1 cellular context compared by ENCODE assay signal in the genomic region with DNA sequence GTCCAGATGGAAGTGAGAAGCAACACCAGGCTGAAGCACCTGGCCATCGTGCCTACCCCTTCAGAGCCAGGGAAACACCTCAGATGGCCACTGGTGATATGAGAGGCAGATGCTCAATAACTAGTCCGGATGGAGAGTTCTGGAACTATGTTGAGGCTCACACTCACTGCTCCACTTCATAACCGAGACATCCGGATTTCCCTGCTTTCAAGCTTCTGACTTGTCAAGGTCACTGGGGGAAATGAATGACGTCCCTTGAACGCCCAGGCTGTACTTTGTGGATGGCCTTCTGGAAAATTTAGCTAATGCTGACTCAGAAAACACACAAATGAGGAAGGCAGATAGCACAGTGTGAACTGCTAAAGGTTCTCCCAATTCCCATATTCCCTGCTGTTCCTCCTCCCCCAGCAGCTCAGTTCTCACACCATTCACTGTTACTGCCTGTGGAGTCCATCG.
TF ChIP-seq lines count a peak whose summit lies in the region.

A gene with protein sequence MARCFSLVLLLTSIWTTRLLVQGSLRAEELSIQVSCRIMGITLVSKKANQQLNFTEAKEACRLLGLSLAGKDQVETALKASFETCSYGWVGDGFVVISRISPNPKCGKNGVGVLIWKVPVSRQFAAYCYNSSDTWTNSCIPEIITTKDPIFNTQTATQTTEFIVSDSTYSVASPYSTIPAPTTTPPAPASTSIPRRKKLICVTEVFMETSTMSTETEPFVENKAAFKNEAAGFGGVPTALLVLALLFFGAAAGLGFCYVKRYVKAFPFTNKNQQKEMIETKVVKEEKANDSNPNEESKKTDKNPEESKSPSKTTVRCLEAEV (minus strand): TSS at position 180 of the 456 bp plus-strand sequence. CDS start 133 bp downstream, at position 47.

TF ChIP-seq in K562, 482 proteins besides CTCF, POLR2A, EP300 and RAD21 (continued from another document):
- TF ChIP-seq MAFK (IDR thresholded peaks at IDR 0.05; ENCODE audit: low read length) (peak; percentile 51; the same call in 1 of the 2 replicates), CHD1 (IDR thresholded peaks at IDR 0.05; ENCODE audit: low read length) (no peak), ZNF316 (IDR thresholded peaks at IDR 0.05) (peak; percentile 78), C11orf30 (IDR thresholded peaks at IDR 0.05; ENCODE audit: low read depth) (peak; percentile 77; the same call in 1 of the 2 replicates), ARID1B (IDR thresholded peaks at IDR 0.05) (peak; percentile 40; the same call in 1 of the 2 replicates), MEIS2 (IDR thresholded peaks at IDR 0.05; ENCODE audit: partially characterized antibody) (peak; percentile 46), NFE2 (IDR thresholded peaks at IDR 0.05; ENCODE audit: low read depth) (0 out of 2 replicates have a peak, but pooled peaks have one; percentile 9), KAT2B (IDR thresholded peaks at IDR 0.05; ENCODE audit: low read depth, low read length) (no peak), JUND (IDR thresholded peaks at IDR 0.05; ENCODE audit: borderline replicate concordance, low read depth, low read length) (peak; percentile 9; the same call in 1 of the 2 replicates), JUND (tag; IDR thresholded peaks at IDR 0.05; ENCODE audit: borderline replicate concordance, low read depth, low read length) (peak; percentile 59; the same call in 2 of the 3 replicates), PHTF2 (CRISPR knock-in tag; IDR thresholded peaks at IDR 0.05) (no peak), SPI1 (IDR thresholded peaks at IDR 0.05; ENCODE audit: borderline replicate concordance, low read depth, low read length) (peak; percentile 71; the same call in 1 of the 2 replicates), DACH1 (IDR thresholded peaks at IDR 0.05; ENCODE audit: partially characterized antibody) (no peak), U2AF1 (optimal IDR thresholded peaks at IDR 0.05; ENCODE audit: low read depth, low read length) (no peak), ZNF165 (CRISPR knock-in tag; IDR thresholded peaks at IDR 0.05; ENCODE audit: borderline replicate concordance) (no peak), L3MBTL2 (IDR thresholded peaks at IDR 0.05) (0 out of 2 replicates have a peak, but pooled peaks have one; percentile 23), ESRRA (IDR thresholded peaks at IDR 0.05; ENCODE audit: borderline replicate concordance, low read depth) (peak; percentile 85), CBFA2T3 (IDR thresholded peaks at IDR 0.05) (peak; percentile 15; the same call in 1 of the 2 replicates), ZNF143 (CRISPR knock-in tag; IDR thresholded peaks at IDR 0.05) (no peak), CTBP1 (IDR thresholded peaks at IDR 0.05; ENCODE audit: borderline replicate concordance) (peak; percentile 44; the same call in 1 of the 2 replicates), XRCC4 (IDR thresholded peaks at IDR 0.05; ENCODE audit: extremely low read depth, insufficient read depth, insufficient read length) (no peak), ZNF224 (CRISPR knock-in tag; IDR thresholded peaks at IDR 0.05) (no peak), MAFG (tag; conservative IDR thresholded peaks at IDR 0.05) (0 out of 2 replicates have a peak, but pooled peaks have one; percentile 11), ZNF274 (IDR thresholded peaks at IDR 0.05; ENCODE audit: borderline replicate concordance, low read depth, low read length) (no peak), TRIM28 (IDR thresholded peaks at IDR 0.05) (no peak), FOSL1 (tag; conservative IDR thresholded peaks at IDR 0.05) (peak; percentile 75), ATF7 (IDR thresholded peaks at IDR 0.05) (peak; percentile 30; the same call in 1 of the 2 replicates), ZNF384 (IDR thresholded peaks at IDR 0.05; ENCODE audit: low read depth, low read length) (no peak), POLR2H (tag; IDR thresholded peaks at IDR 0.05; ENCODE audit: low read depth) (no peak)
- TF ChIP-seq, protein P1, sequence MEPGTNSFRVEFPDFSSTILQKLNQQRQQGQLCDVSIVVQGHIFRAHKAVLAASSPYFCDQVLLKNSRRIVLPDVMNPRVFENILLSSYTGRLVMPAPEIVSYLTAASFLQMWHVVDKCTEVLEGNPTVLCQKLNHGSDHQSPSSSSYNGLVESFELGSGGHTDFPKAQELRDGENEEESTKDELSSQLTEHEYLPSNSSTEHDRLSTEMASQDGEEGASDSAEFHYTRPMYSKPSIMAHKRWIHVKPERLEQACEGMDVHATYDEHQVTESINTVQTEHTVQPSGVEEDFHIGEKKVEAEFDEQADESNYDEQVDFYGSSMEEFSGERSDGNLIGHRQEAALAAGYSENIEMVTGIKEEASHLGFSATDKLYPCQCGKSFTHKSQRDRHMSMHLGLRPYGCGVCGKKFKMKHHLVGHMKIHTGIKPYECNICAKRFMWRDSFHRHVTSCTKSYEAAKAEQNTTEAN (CRISPR knock-in tag; IDR thresholded peaks at IDR 0.05) = no peak
- TF ChIP-seq, protein P2, sequence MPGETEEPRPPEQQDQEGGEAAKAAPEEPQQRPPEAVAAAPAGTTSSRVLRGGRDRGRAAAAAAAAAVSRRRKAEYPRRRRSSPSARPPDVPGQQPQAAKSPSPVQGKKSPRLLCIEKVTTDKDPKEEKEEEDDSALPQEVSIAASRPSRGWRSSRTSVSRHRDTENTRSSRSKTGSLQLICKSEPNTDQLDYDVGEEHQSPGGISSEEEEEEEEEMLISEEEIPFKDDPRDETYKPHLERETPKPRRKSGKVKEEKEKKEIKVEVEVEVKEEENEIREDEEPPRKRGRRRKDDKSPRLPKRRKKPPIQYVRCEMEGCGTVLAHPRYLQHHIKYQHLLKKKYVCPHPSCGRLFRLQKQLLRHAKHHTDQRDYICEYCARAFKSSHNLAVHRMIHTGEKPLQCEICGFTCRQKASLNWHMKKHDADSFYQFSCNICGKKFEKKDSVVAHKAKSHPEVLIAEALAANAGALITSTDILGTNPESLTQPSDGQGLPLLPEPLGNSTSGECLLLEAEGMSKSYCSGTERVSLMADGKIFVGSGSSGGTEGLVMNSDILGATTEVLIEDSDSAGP (CRISPR knock-in tag; IDR thresholded peaks at IDR 0.05) = no peak
- TF ChIP-seq, protein P3, sequence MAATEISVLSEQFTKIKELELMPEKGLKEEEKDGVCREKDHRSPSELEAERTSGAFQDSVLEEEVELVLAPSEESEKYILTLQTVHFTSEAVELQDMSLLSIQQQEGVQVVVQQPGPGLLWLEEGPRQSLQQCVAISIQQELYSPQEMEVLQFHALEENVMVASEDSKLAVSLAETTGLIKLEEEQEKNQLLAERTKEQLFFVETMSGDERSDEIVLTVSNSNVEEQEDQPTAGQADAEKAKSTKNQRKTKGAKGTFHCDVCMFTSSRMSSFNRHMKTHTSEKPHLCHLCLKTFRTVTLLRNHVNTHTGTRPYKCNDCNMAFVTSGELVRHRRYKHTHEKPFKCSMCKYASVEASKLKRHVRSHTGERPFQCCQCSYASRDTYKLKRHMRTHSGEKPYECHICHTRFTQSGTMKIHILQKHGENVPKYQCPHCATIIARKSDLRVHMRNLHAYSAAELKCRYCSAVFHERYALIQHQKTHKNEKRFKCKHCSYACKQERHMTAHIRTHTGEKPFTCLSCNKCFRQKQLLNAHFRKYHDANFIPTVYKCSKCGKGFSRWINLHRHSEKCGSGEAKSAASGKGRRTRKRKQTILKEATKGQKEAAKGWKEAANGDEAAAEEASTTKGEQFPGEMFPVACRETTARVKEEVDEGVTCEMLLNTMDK (IDR thresholded peaks at IDR 0.05; ENCODE audit: borderline replicate concordance, insufficient read depth, low read depth, low read length, poor library complexity, severe bottlenecking) = no peak
- TF ChIP-seq, protein P4, sequence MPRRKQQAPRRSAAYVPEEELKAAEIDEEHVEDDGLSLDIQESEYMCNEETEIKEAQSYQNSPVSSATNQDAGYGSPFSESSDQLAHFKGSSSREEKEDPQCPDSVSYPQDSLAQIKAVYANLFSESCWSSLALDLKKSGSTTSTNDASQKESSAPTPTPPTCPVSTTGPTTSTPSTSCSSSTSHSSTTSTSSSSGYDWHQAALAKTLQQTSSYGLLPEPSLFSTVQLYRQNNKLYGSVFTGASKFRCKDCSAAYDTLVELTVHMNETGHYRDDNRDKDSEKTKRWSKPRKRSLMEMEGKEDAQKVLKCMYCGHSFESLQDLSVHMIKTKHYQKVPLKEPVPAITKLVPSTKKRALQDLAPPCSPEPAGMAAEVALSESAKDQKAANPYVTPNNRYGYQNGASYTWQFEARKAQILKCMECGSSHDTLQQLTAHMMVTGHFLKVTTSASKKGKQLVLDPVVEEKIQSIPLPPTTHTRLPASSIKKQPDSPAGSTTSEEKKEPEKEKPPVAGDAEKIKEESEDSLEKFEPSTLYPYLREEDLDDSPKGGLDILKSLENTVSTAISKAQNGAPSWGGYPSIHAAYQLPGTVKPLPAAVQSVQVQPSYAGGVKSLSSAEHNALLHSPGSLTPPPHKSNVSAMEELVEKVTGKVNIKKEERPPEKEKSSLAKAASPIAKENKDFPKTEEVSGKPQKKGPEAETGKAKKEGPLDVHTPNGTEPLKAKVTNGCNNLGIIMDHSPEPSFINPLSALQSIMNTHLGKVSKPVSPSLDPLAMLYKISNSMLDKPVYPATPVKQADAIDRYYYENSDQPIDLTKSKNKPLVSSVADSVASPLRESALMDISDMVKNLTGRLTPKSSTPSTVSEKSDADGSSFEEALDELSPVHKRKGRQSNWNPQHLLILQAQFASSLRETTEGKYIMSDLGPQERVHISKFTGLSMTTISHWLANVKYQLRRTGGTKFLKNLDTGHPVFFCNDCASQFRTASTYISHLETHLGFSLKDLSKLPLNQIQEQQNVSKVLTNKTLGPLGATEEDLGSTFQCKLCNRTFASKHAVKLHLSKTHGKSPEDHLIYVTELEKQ (CRISPR knock-in tag; IDR thresholded peaks at IDR 0.05) = no peak
- TF ChIP-seq, protein P5, sequence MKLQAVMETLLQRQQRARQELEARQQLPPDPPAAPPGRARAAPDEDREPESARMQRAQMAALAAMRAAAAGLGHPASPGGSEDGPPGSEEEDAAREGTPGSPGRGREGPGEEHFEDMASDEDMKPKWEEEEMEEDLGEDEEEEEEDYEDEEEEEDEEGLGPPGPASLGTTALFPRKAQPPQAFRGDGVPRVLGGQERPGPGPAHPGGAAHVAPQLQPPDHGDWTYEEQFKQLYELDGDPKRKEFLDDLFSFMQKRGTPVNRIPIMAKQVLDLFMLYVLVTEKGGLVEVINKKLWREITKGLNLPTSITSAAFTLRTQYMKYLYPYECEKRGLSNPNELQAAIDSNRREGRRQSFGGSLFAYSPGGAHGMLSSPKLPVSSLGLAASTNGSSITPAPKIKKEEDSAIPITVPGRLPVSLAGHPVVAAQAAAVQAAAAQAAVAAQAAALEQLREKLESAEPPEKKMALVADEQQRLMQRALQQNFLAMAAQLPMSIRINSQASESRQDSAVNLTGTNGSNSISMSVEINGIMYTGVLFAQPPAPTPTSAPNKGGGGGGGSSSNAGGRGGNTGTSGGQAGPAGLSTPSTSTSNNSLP (IDR thresholded peaks at IDR 0.05; ENCODE audit: borderline replicate concordance, low read depth, low read length) = no peak
